In the genomic region with DNA sequence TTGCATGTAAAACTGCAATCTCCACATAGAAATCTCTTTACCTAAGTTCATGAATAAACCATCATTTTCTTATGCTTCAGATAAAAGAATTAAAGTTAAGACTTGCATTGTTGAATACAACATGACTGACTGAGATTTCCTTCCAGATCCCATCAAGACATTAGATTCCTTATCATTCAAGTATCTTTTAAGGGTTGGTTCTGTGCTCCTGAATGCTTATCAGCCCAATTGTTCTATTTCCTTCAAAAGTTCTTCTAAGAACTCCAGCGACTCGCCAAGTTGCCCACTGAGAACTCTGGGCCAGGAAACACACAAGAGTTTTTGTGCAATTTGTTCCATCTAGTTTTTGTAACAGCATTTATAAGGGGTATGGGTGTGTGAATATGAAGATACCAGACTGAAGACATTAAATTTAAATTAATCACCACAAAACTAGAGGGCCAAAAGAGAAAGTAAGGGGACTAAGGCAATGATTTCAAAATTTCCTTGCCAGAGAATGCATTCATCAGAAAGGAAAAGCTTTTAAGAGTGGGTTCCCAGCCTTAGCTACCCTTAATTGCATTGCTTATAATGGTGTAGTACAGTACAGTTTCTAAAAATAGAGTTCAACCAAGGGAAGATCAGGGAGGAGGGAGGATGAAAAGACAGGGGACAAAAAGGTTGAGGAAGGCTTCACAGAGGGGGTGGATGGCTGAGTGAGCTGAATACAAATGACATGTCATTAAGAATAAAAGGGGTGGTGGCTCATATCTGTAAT, we compare ENCODE assay signal across 9 cellular contexts.
DNase-seq lines count a peak whose midpoint lies in the region; ATAC-seq and TF ChIP-seq lines count a peak whose summit lies in the region.
"Had no signal": no experiment of that assay in that cellular context is flagged by ENCODE, and none has a peak within 500 bp of the region (broad histone marks: within the 10 kb centered on the region; RNA-seq: fewer than 3 reads in every experiment).

No MANE protein-coding gene starts in this region.

- WGBS in gastroesophageal sphincter (ENCODE audit: low coverage in 1 of 2), 2 donors = no CpG with 5 or more reads among the region's 2 CpGs
- WGBS in sigmoid colon, 2 donors = 75 to 94% methylated on average over 2 of the region's 2 CpGs

- DNase-seq in Caco-2 (no peak), sigmoid colon (no peak), Kasumi-1 (lab: John Stamatoyannopoulos, UW) (no peak)
- no peak for DNase-seq in stimulated activated CD4-positive, alpha-beta T cell treated with anti-CD3 and anti-CD28 coated beads, Interleukin-2, amount 100 ng/mL, for 24 hours
- DNase-seq: central memory CD4-positive, alpha-beta T cell had no signal

- H3K4me3 Mint-ChIP-seq in Caco-2 (ENCODE audit: unreplicated experiment) = no peak overlapping the region

- TF ChIP-seq EP300 in gastroesophageal sphincter (IDR thresholded peaks at IDR 0.05) = no peak
- no peak for TF ChIP-seq EP300 in sigmoid colon (IDR thresholded peaks at IDR 0.05)

- H3K4me1 ChIP-seq in Caco-2 (0 out of 2 replicates have a peak, but pooled peaks cover 6% of the 10 kb centered on the region), gastroesophageal sphincter (peaks cover 42 to 100% (median 62%) of the 10 kb centered on the region in 3 donors), sigmoid colon (peaks cover 0 to 100% (median 99%) of the 10 kb centered on the region in 4 donors)

- H3K27ac ChIP-seq in gastroesophageal sphincter (peak overlapping the region in 3 of 4 donors; percentile 21 to 61 (median 38)), sigmoid colon (peak overlapping the region; percentile 18 to 68 (median 37))

- BruUV-seq in Caco-2 (replicated peaks; lab: Mats Ljungman, UMichigan) = no TSS peak

- POLR2A ChIA-PET in Caco-2 (lab: Charles Lee) = no interaction called here

- H3K36me3 ChIP-seq in Caco-2 (ENCODE audit: control insufficient read depth, insufficient read depth, low read length) (no peaks in the 10 kb centered on the region; the same call in 1 of the 2 replicates), gastroesophageal sphincter (no peaks in the 10 kb centered on the region), sigmoid colon (no peaks in the 10 kb centered on the region)

- CTCF ChIA-PET in Caco-2 (lab: Charles Lee) = no interaction called here

- TF ChIP-seq POLR2A in gastroesophageal sphincter (IDR thresholded peaks at IDR 0.05) (no peak), sigmoid colon (IDR thresholded peaks at IDR 0.05) (no peak)

- no peaks in the 10 kb centered on the region for H3K9me3 Mint-ChIP-seq in Caco-2 (ENCODE audit: unreplicated experiment)

- H3K4me3 ChIP-seq in Caco-2 (ENCODE audit: low read depth, low read length) = no peak overlapping the region
- H3K4me3 ChIP-seq in gastroesophageal sphincter = no peak overlapping the region
- H3K4me3 ChIP-seq in sigmoid colon = no peak overlapping the region

- ATAC-seq in SK-N-SH treated with all-trans-retinoic acid at 6 μM for 48 hours (no peak), gastroesophageal sphincter (no peak), HG03354 (IDR thresholded peaks at IDR 0.05; ENCODE audit: poor library complexity, severe bottlenecking, unreplicated experiment) (no peak), GM21515 (IDR thresholded peaks at IDR 0.05; ENCODE audit: unreplicated experiment) (no peak)

- H3K9me3 ChIP-seq in Caco-2 = no peaks in the 10 kb centered on the region
- no peaks in the 10 kb centered on the region for H3K9me3 ChIP-seq in gastroesophageal sphincter
- H3K9me3 ChIP-seq in sigmoid colon = no peaks in the 10 kb centered on the region

- H3K27me3 Mint-ChIP-seq in Caco-2 (ENCODE audit: insufficient read depth, unreplicated experiment) = no peaks in the 10 kb centered on the region

- H3K36me3 Mint-ChIP-seq in Caco-2 (ENCODE audit: insufficient read depth, unreplicated experiment) = peaks cover 26% of the 10 kb centered on the region

- peaks cover 21% of the 10 kb centered on the region for H3K4me1 Mint-ChIP-seq in Caco-2 (ENCODE audit: low read depth, unreplicated experiment)

- no peaks in the 10 kb centered on the region for H3K27me3 ChIP-seq in Caco-2 (replicated peaks; ENCODE audit: control insufficient read depth, insufficient read depth, low read length)
- H3K27me3 ChIP-seq in gastroesophageal sphincter = no peaks in the 10 kb centered on the region
- H3K27me3 ChIP-seq in sigmoid colon = no peaks in the 10 kb centered on the region

- peak overlapping the region; percentile 63 for H3K27ac Mint-ChIP-seq in Caco-2 (ENCODE audit: unreplicated experiment)

- intact Hi-C loops in Caco-2 (cut with micrococcal nuclease; ENCODE audit: unreplicated experiment) (no loop called here), sigmoid colon (cut with DNase I) (no loop called here)

- no peak for TF ChIP-seq CTCF in Caco-2 (IDR thresholded peaks at IDR 0.05; ENCODE audit: insufficient read depth in 1 of 2, low read depth in 1 of 2, low read length in 1 of 2, severe bottlenecking in 1 of 2, unreplicated experiment in 1 of 2)
- TF ChIP-seq CTCF in gastroesophageal sphincter (IDR thresholded peaks at IDR 0.05) = no peak
- no peak for TF ChIP-seq CTCF in sigmoid colon (IDR thresholded peaks at IDR 0.05)

TF ChIP-seq in SK-N-SH treated with all-trans-retinoic acid at 6 μM for 48 hours, 23 proteins besides CTCF, POLR2A, EP300 and RAD21:
- no peak for TF ChIP-seq ZC3H10 (CRISPR knock-in tag; IDR thresholded peaks at IDR 0.05)
- TF ChIP-seq TCF4 (CRISPR knock-in tag; IDR thresholded peaks at IDR 0.05; ENCODE audit: borderline replicate concordance) = no peak
- TF ChIP-seq ISL1 (CRISPR knock-in tag; IDR thresholded peaks at IDR 0.05) = peak; percentile 88
- TF ChIP-seq, protein P1, sequence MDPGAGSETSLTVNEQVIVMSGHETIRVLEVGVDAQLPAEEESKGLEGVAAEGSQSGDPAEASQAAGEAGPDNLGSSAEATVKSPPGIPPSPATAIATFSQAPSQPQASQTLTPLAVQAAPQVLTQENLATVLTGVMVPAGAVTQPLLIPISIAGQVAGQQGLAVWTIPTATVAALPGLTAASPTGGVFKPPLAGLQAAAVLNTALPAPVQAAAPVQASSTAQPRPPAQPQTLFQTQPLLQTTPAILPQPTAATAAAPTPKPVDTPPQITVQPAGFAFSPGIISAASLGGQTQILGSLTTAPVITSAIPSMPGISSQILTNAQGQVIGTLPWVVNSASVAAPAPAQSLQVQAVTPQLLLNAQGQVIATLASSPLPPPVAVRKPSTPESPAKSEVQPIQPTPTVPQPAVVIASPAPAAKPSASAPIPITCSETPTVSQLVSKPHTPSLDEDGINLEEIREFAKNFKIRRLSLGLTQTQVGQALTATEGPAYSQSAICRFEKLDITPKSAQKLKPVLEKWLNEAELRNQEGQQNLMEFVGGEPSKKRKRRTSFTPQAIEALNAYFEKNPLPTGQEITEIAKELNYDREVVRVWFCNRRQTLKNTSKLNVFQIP (CRISPR knock-in tag; IDR thresholded peaks at IDR 0.05; ENCODE audit: borderline replicate concordance, low read depth) = no peak
- no peak for TF ChIP-seq RARB (CRISPR knock-in tag; IDR thresholded peaks at IDR 0.05)
